ENCODE assay signal across 10 cellular contexts in genomic region chr5:107289030-107289714, GRCh38.
DNase-seq lines count a peak whose midpoint lies in the region; ATAC-seq and TF ChIP-seq lines count a peak whose summit lies in the region.
"Had no signal": no experiment of that assay in that cellular context is flagged by ENCODE, and none has a peak within 500 bp of the region (broad histone marks: within the 10 kb centered on the region; RNA-seq: fewer than 3 reads in every experiment).

No MANE protein-coding gene starts in this region.

- no peak overlapping the region for H3K9ac ChIP-seq in mesenchymal stem cell (ENCODE audit: low read length)

- no peak overlapping the region for H4K8ac ChIP-seq in mesenchymal stem cell (ENCODE audit: low read length)

- H3K79me1 ChIP-seq in mesenchymal stem cell (replicated peaks; ENCODE audit: low read length, poor library complexity, severe bottlenecking): no peaks in the 10 kb centered on the region

- no peak for TF ChIP-seq CTCF in glutamatergic neuron (IDR thresholded peaks at IDR 0.05; ENCODE audit: partially characterized antibody, unreplicated experiment)

- DNase-seq in activated CD4-positive, alpha-beta T cell treated with anti-CD3 and anti-CD28 coated beads for 48 hours: peak; percentile 2
- DNase-seq in activated CD4-positive, alpha-beta T cell treated with anti-CD3 and anti-CD28 coated beads for 4 hours: no peak
- DNase-seq in mesenchymal stem cell (no peak), occipital lobe (lab: John Stamatoyannopoulos, UW) (no peak), glutamatergic neuron (no peak), G401 (ENCODE audit: low spot score) (no peak)
- DNase-seq: activated CD8-positive, alpha-beta memory T cell treated with anti-CD3 and anti-CD28 coated beads for 24 hours; PC-3 had no signal

- WGBS in mesenchymal stem cell: 99% methylated on average over 4 of the region's 4 CpGs

- H3K9me3 ChIP-seq in mesenchymal stem cell (ENCODE audit: control insufficient read depth, low read length): no peaks in the 10 kb centered on the region

- H2AK5ac ChIP-seq in mesenchymal stem cell (ENCODE audit: low read length, severe bottlenecking): peak overlapping the region; percentile 86

- H3K18ac ChIP-seq in mesenchymal stem cell (ENCODE audit: low read depth in 1 of 2, low read length in 2 of 2): no peak overlapping the region

- H3K36me3 ChIP-seq in mesenchymal stem cell (ENCODE audit: control insufficient read depth in 1 of 2, insufficient read depth in 2 of 2, low read depth in 1 of 2, low read length in 2 of 2): no peaks in the 10 kb centered on the region

- no peaks in the 10 kb centered on the region for H3K27me3 ChIP-seq in mesenchymal stem cell (ENCODE audit: control insufficient read depth in 1 of 2, insufficient read depth in 1 of 2, low read length in 2 of 2)

- H4K91ac ChIP-seq in mesenchymal stem cell (ENCODE audit: low read length): no peak overlapping the region

- H3K4me1 Mint-ChIP-seq in glutamatergic neuron (ENCODE audit: low read depth, unreplicated experiment): no peaks in the 10 kb centered on the region

- peak; percentile 88 for ATAC-seq in GM21390 (IDR thresholded peaks at IDR 0.05; ENCODE audit: unreplicated experiment)
- ATAC-seq in HG03108 (IDR thresholded peaks at IDR 0.05; ENCODE audit: unreplicated experiment): peak; percentile 79
- ATAC-seq: PC-3 had no signal

- H3K23ac ChIP-seq in mesenchymal stem cell (ENCODE audit: low read length in 2 of 2): no peak overlapping the region

- no peak overlapping the region for H2BK12ac ChIP-seq in mesenchymal stem cell (ENCODE audit: low read length in 2 of 2)

- H3K27ac ChIP-seq in mesenchymal stem cell (ENCODE audit: low read length, poor library complexity, severe bottlenecking): no peak overlapping the region

- no peak overlapping the region for H3K4me2 ChIP-seq in mesenchymal stem cell (ENCODE audit: low read length, poor library complexity, severe bottlenecking)

- no peak overlapping the region for H3K4me3 Mint-ChIP-seq in glutamatergic neuron (ENCODE audit: unreplicated experiment)

- H3K36me3 Mint-ChIP-seq in glutamatergic neuron (ENCODE audit: unreplicated experiment): no peaks in the 10 kb centered on the region

- H2BK15ac ChIP-seq in mesenchymal stem cell (ENCODE audit: low read depth, poor library complexity, severe bottlenecking): no peak overlapping the region

- no peaks in the 10 kb centered on the region for H3K9me3 Mint-ChIP-seq in glutamatergic neuron (ENCODE audit: unreplicated experiment)

- no peak overlapping the region for H2BK5ac ChIP-seq in mesenchymal stem cell (ENCODE audit: low read depth, low read length, poor library complexity, severe bottlenecking)

- no peak overlapping the region for H3K4ac ChIP-seq in mesenchymal stem cell (ENCODE audit: low read depth in 1 of 2, low read length in 2 of 2)

- H3K27me3 Mint-ChIP-seq in glutamatergic neuron (ENCODE audit: unreplicated experiment): peaks cover 2% of the 10 kb centered on the region

- in situ Hi-C loops in G401 (cut with HindIII; ENCODE audit: low sequenced_read_pairs): no loop called here

- H3K4me3 ChIP-seq in mesenchymal stem cell (ENCODE audit: insufficient read depth in 1 of 2, low read depth in 1 of 2, low read length in 2 of 2): no peak overlapping the region

- H2BK120ac ChIP-seq in mesenchymal stem cell (ENCODE audit: low read depth, low read length): no peak overlapping the region

- H2AFZ ChIP-seq in mesenchymal stem cell (ENCODE audit: low read depth, low read length): no peak overlapping the region

- no peak overlapping the region for H3K14ac ChIP-seq in mesenchymal stem cell (ENCODE audit: low read length in 2 of 2)

- H3K27ac Mint-ChIP-seq in glutamatergic neuron (ENCODE audit: unreplicated experiment): no peak overlapping the region

- peaks cover 4% of the 10 kb centered on the region for H3K4me1 ChIP-seq in mesenchymal stem cell (ENCODE audit: control insufficient read depth, insufficient read depth, low read depth, low read length)
